1 cellular context compared by ENCODE assay signal in the genomic region with DNA sequence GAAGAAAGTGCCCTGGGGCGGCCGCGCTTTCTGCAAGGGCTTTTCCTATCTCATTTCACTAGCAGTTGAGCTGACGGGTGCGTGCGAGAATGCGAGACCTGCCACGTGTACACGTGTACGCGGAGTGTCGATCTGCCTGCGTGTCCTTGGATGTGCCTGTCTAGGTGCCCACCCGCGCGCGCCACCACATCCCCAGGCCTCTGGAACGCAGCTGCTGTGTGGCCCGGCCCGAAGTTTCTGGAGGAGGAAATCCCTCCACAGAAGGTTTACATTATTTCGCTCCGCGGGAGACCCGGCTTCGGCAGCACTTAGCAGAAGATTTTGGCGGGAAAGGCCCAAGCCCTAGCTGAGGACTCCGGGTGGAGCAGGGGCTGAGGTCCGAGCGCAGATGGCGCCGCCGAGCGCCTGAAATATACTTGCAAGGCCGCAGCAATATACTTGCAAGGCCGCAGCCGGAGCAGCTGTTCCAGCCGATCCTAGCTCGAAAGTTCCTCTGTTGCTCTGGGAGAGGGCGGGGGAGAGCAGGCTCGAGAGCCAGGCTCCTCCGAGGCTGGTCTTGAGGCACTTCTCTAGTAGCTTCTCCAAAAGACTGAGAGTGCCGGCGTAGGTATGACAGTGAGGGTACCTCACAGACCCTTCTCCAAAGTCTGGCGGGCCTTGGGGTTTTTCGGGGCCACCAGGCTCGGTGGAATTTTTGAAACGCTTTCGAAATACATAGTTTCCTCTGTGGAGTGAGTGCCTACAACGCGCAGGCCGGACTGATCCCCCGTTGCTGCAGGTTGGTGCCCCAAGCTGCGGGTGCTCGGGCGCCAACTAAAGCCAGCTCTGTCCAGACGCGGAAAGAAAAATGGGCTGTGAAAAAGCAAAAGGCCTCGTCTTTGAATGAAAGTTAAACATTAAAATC.
TF ChIP-seq lines count a peak whose summit lies in the region.

No MANE protein-coding gene starts in this region.

TF ChIP-seq in SK-N-SH, 30 proteins besides CTCF, POLR2A, EP300 and RAD21 (continued from another document):
- TF ChIP-seq, protein P1, sequence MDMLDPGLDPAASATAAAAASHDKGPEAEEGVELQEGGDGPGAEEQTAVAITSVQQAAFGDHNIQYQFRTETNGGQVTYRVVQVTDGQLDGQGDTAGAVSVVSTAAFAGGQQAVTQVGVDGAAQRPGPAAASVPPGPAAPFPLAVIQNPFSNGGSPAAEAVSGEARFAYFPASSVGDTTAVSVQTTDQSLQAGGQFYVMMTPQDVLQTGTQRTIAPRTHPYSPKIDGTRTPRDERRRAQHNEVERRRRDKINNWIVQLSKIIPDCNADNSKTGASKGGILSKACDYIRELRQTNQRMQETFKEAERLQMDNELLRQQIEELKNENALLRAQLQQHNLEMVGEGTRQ (IDR thresholded peaks at IDR 0.05; ENCODE audit: borderline replicate concordance, low read depth, low read length), result no peak
- TF ChIP-seq YY1 (IDR thresholded peaks at IDR 0.05; ENCODE audit: low read depth) (no peak), POLR2AphosphoS5 (IDR thresholded peaks at IDR 0.05; ENCODE audit: low read depth, low read length) (no peak), TCF12 (IDR thresholded peaks at IDR 0.05) (no peak)
